ENCODE assay signal across 22 cellular contexts in the genomic region with DNA sequence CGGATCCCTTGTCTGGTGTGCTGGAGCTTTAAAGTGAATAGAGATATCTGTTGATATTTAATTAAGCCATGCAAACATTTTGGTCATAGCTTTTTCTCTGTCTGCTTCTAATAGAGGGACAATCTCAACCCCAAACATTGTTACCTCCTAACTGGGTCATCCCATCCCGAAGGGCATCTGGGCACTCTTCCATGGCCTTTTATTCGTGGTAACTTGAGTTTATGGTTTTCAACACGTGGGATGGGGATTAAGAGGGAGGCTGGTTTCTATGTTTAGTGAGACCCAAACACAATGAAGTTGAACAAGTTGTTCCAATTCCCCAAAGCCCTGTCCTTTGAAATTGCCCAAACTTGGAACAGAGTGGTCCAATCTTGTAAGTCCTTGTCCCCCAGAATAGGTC. TPM values are rescaled to one million over a fixed set of nuclear protein-coding genes. Genes with fewer than 3 reads are reported as not detected.
"Had no signal": no experiment of that assay in that cellular context is flagged by ENCODE, and none has a peak within 500 bp of the region (broad histone marks: within the 10 kb centered on the region; RNA-seq: fewer than 3 reads in every experiment).

No MANE protein-coding gene starts in this region.

- H3K4me3 ChIP-seq: left ventricle myocardium inferior, thyroid gland had no signal

- ATAC-seq: activated CD8-positive, alpha-beta memory T cell treated with anti-CD3 and anti-CD28 coated beads, Interleukin-2, amount 10 ng/mL, durations not matched to agents 7 days and 5 days; T-helper 17 cell had no signal

- H3K27ac Mint-ChIP-seq: activated CD4-positive, alpha-beta memory T cell treated with anti-CD3 and anti-CD28 coated beads, Interleukin-2, amount 10 ng/mL, durations not matched to agents 7 days and 5 days; activated CD4-positive, alpha-beta T cell treated with anti-CD3 and anti-CD28 coated beads, Interleukin-2, amount 10 ng/mL, durations not matched to agents 24 days and 14 days; activated CD8-positive, alpha-beta memory T cell treated with anti-CD3 and anti-CD28 coated beads, Interleukin-2, amount 10 ng/mL, durations not matched to agents 7 days and 5 days; progenitor cell of endocrine pancreas; T-helper 17 cell had no signal

- DNase-seq: activated CD4-positive, alpha-beta memory T cell treated with anti-CD3 and anti-CD28 coated beads, Interleukin-2, amount 10 ng/mL, durations not matched to agents 7 days and 5 days; activated CD4-positive, alpha-beta T cell treated with anti-CD3 and anti-CD28 coated beads, Interleukin-2, amount 10 ng/mL, durations not matched to agents 24 days and 14 days; activated CD8-positive, alpha-beta memory T cell treated with anti-CD3 and anti-CD28 coated beads, Interleukin-2, amount 10 ng/mL, durations not matched to agents 7 days and 5 days; activated gamma-delta T cell; activated naive CD4-positive, alpha-beta T cell treated with anti-CD3 and anti-CD28 coated beads, Interleukin-2, amount 50 U/mL, for 16 hours; activated T-cell treated with anti-CD3 and anti-CD28 coated beads for 4 hours; aorta; central memory CD4-positive, alpha-beta T cell; dermis blood vessel endothelial cell; effector CD8-positive, alpha-beta T cell; erythroblast; foreskin fibroblast; glutamatergic neuron; hippocampal formation; left ventricle myocardium inferior; stimulated activated CD4-positive, alpha-beta T cell treated with anti-CD3 and anti-CD28 coated beads, Interleukin-4, amount 100 ng/mL, for 24 hours; stimulated activated naive CD4-positive, alpha-beta T cell treated with Interleukin-2 at 50 U/mL for 16 hours; SW 1271; T-helper 17 cell; thyroid gland had no signal

- H3K9me3 Mint-ChIP-seq: activated CD4-positive, alpha-beta memory T cell treated with anti-CD3 and anti-CD28 coated beads, Interleukin-2, amount 10 ng/mL, durations not matched to agents 7 days and 5 days; activated CD4-positive, alpha-beta T cell treated with anti-CD3 and anti-CD28 coated beads, Interleukin-2, amount 10 ng/mL, durations not matched to agents 24 days and 14 days had no signal

- H3K36me3 ChIP-seq: left ventricle myocardium inferior, thyroid gland had no signal

- H3K27ac ChIP-seq: left ventricle myocardium inferior, thyroid gland had no signal

- H3K27me3 Mint-ChIP-seq: progenitor cell of endocrine pancreas had no signal

- H3K27me3 ChIP-seq: thyroid gland had no signal

- H3K9me3 ChIP-seq: left ventricle myocardium inferior, thyroid gland had no signal

- H3K4me3 Mint-ChIP-seq: activated CD4-positive, alpha-beta memory T cell treated with anti-CD3 and anti-CD28 coated beads, Interleukin-2, amount 10 ng/mL, durations not matched to agents 7 days and 5 days; activated CD4-positive, alpha-beta T cell treated with anti-CD3 and anti-CD28 coated beads, Interleukin-2, amount 10 ng/mL, durations not matched to agents 24 days and 14 days; activated CD8-positive, alpha-beta memory T cell treated with anti-CD3 and anti-CD28 coated beads, Interleukin-2, amount 10 ng/mL, durations not matched to agents 7 days and 5 days had no signal

- H3K4me1 ChIP-seq: thyroid gland had no signal

RNA-seq across cellular contexts. Expression of gene ENPP5, which starts 1.4 kb away (rescaled TPM):
- total RNA-seq: activated CD4-positive, alpha-beta memory T cell treated with anti-CD3 and anti-CD28 coated beads, Interleukin-2, amount 10 ng/mL, durations not matched to agents 7 days and 5 days; activated CD4-positive, alpha-beta T cell treated with anti-CD3 and anti-CD28 coated beads, Interleukin-2, amount 10 ng/mL, durations not matched to agents 24 days and 14 days; lung microvascular endothelial cell had no signal
